In the genomic region with DNA sequence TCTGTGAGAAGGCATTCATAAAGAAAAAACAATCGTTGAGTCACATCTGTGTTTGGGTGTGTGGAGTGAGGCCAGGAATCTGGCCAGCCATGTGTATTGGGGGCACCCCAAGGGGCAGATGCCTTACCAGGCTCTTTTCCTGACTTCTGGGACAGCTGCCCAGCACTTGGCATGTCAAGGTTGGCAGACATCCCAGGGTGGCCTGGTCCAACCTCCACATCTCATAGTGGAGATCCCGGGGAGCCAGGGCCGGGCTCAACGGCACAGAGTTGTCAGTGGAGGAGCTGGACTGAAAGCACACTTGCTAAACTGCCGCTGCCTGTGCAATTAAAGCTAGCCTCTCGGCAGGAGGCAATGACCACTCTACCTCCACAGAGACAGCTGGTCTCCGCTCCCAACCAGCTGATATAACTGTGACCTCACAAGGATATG, we compare ENCODE assay signal across 11 cellular contexts.
DNase-seq lines count a peak whose midpoint lies in the region; ATAC-seq and TF ChIP-seq lines count a peak whose summit lies in the region.
"Had no signal": no experiment of that assay in that cellular context is flagged by ENCODE, and none has a peak within 500 bp of the region (broad histone marks: within the 10 kb centered on the region; RNA-seq: fewer than 3 reads in every experiment).

No MANE protein-coding gene starts in this region.

- no peak overlapping the region for H3K27ac Mint-ChIP-seq in activated CD4-positive, alpha-beta T cell treated with anti-CD3 and anti-CD28 coated beads, Interleukin-2, amount 10 ng/mL, durations not matched to agents 7 days and 5 days

- H4K91ac ChIP-seq in trophoblast cell (ENCODE audit: low read depth, low read length), result no peak overlapping the region

- no peak overlapping the region for H3K18ac ChIP-seq in trophoblast cell (ENCODE audit: low read length)

- H3K4me3 ChIP-seq in foreskin fibroblast (ENCODE audit: low read depth in 1 of 2, low read length in 2 of 2) (no peak overlapping the region), trophoblast cell (ENCODE audit: low read depth, low read length) (no peak overlapping the region)

- H3K23ac ChIP-seq in trophoblast cell (ENCODE audit: low read length), result no peak overlapping the region

- H3K4ac ChIP-seq in trophoblast cell (ENCODE audit: low read depth, low read length), result no peak overlapping the region

- H3K36me3 Mint-ChIP-seq in activated CD4-positive, alpha-beta T cell treated with anti-CD3 and anti-CD28 coated beads, Interleukin-2, amount 10 ng/mL, durations not matched to agents 7 days and 5 days (ENCODE audit: low read depth), result no peaks in the 10 kb centered on the region
- H3K36me3 Mint-ChIP-seq: activated naive CD4-positive, alpha-beta T cell treated with anti-CD3 and anti-CD28 coated beads, Interleukin-2, amount 50 U/mL, for 72 hours had no signal

- H2BK5ac ChIP-seq in trophoblast cell (ENCODE audit: low read depth, low read length, poor library complexity), result no peak overlapping the region

- WGBS in trophoblast cell (ENCODE audit: extremely low coverage, insufficient coverage, insufficient read length), result no CpG with 5 or more reads among the region's 7 CpGs

- H3K27me3 ChIP-seq in trophoblast cell (ENCODE audit: insufficient read depth, low read length), result no peaks in the 10 kb centered on the region

- H4K12ac ChIP-seq in trophoblast cell (ENCODE audit: low read depth, low read length), result no peak overlapping the region

- peaks cover 7 to 11% of the 10 kb centered on the region in 2 experiments for H3K4me1 ChIP-seq in trophoblast cell (ENCODE audit: control insufficient read depth in 1 of 2, insufficient read depth in 2 of 2, low read length in 2 of 2)

- POLR2A ChIA-PET in activated CD4-positive, alpha-beta T cell treated with anti-CD3 and anti-CD28 coated beads, Interleukin-2, amount 10 ng/mL, durations not matched to agents 7 days and 5 days (lab: Charles Lee), result no interaction called here

- no peaks in the 10 kb centered on the region for H3K79me2 ChIP-seq in trophoblast cell (ENCODE audit: control insufficient read depth, insufficient read depth, low read length, poor library complexity)

- H2BK120ac ChIP-seq in trophoblast cell (ENCODE audit: insufficient read depth, low read length, poor library complexity), result no peak overlapping the region

- H3K9ac ChIP-seq in trophoblast cell (ENCODE audit: low read length), result no peak overlapping the region

- H3K79me1 ChIP-seq in trophoblast cell (ENCODE audit: low read length), result peaks cover 4% of the 10 kb centered on the region

- H3K36me3 ChIP-seq in trophoblast cell (ENCODE audit: control insufficient read depth in 1 of 2, insufficient read depth in 2 of 2, low read length in 2 of 2), result no peaks in the 10 kb centered on the region

- CTCF ChIA-PET in activated CD4-positive, alpha-beta T cell treated with anti-CD3 and anti-CD28 coated beads, Interleukin-2, amount 10 ng/mL, durations not matched to agents 7 days and 5 days (lab: Charles Lee), result interaction anchor here (0.5 to 2.4 kb wide), 8 partner anchors 11 to 173 kb away, joined by 3 to 7 read pairs (median 3); no protein-coding TSS in a partner anchor

- H3K4me2 ChIP-seq in trophoblast cell (ENCODE audit: low read length), result no peak overlapping the region

- H2BK12ac ChIP-seq in trophoblast cell (ENCODE audit: low read length), result peak overlapping the region; percentile 61

- H3K9me3 Mint-ChIP-seq in activated CD4-positive, alpha-beta T cell treated with anti-CD3 and anti-CD28 coated beads, Interleukin-2, amount 10 ng/mL, durations not matched to agents 7 days and 5 days, result no peaks in the 10 kb centered on the region
- H3K9me3 Mint-ChIP-seq: activated naive CD4-positive, alpha-beta T cell treated with anti-CD3 and anti-CD28 coated beads, Interleukin-2, amount 50 U/mL, for 72 hours had no signal

- DNase-seq in H4 (ENCODE audit: low spot score), result peak; percentile 91
- DNase-seq in SHP77 (lab: John Stamatoyannopoulos, UW), result peak; percentile 59 to 82
- DNase-seq in foreskin fibroblast, result peak; percentile 45 to 67
- no peak for DNase-seq in trophoblast cell
- no peak for DNase-seq in activated CD4-positive, alpha-beta T cell treated with anti-CD3 and anti-CD28 coated beads, Interleukin-2, amount 10 ng/mL, durations not matched to agents 7 days and 5 days

- no peak for ATAC-seq in esophagus mucosa
- ATAC-seq in GM18858 (IDR thresholded peaks at IDR 0.05; ENCODE audit: unreplicated experiment), result no peak
- no peak for ATAC-seq in HG03457 (IDR thresholded peaks at IDR 0.05; ENCODE audit: unreplicated experiment)
- ATAC-seq: HCT116, Panc1 had no signal

- no peaks in the 10 kb centered on the region for H3K9me3 ChIP-seq in trophoblast cell (ENCODE audit: insufficient read depth, low read depth, low read length)

- no peak overlapping the region for H3K27ac ChIP-seq in trophoblast cell (ENCODE audit: low read depth, low read length)

- peaks cover 18% of the 10 kb centered on the region for H3K4me1 Mint-ChIP-seq in activated CD4-positive, alpha-beta T cell treated with anti-CD3 and anti-CD28 coated beads, Interleukin-2, amount 10 ng/mL, durations not matched to agents 7 days and 5 days

- no peak overlapping the region for H2AK5ac ChIP-seq in trophoblast cell (ENCODE audit: low read length)

- no peak overlapping the region for H4K8ac ChIP-seq in trophoblast cell (ENCODE audit: low read depth, low read length)

- H3K14ac ChIP-seq in trophoblast cell (ENCODE audit: low read length), result no peak overlapping the region

- no peak for TF ChIP-seq CTCF in foreskin fibroblast (IDR thresholded peaks at IDR 0.05; ENCODE audit: low read depth, low read length)

- H2AFZ ChIP-seq in trophoblast cell (ENCODE audit: insufficient read depth, low read length, poor library complexity), result peak overlapping the region; percentile 21

- H3K4me3 Mint-ChIP-seq in activated CD4-positive, alpha-beta T cell treated with anti-CD3 and anti-CD28 coated beads, Interleukin-2, amount 10 ng/mL, durations not matched to agents 7 days and 5 days, result no peak overlapping the region

- H3K27me3 Mint-ChIP-seq in activated CD4-positive, alpha-beta T cell treated with anti-CD3 and anti-CD28 coated beads, Interleukin-2, amount 10 ng/mL, durations not matched to agents 7 days and 5 days, result peaks cover 9% of the 10 kb centered on the region

Comparison
In these comparisons a context has a peak if more than half of its experiments do, and no peak if none do; other contexts are left out.
1. DNase-seq: peak in H4 (single experiment), SHP77 (2 of 2) and foreskin fibroblast (2 of 2); none in trophoblast cell (0 of 2) and activated CD4-positive, alpha-beta T cell treated with anti-CD3 and anti-CD28 coated beads, Interleukin-2, amount 10 ng/mL, durations not matched to agents 7 days and 5 days (single experiment).